In genomic region chr11:33701302-33701701, GRCh38 we compare ENCODE assay signal across 1 cellular context.
TF ChIP-seq lines count a peak whose summit lies in the region.

No MANE protein-coding gene starts in this region.

TF ChIP-seq in GM12878, 131 proteins besides CTCF, POLR2A, EP300 and RAD21 (continued from another document):
- TF ChIP-seq ZBTB33 (IDR thresholded peaks at IDR 0.05), result no peak
- TF ChIP-seq E4F1 (IDR thresholded peaks at IDR 0.05; ENCODE audit: borderline replicate concordance, partially characterized antibody), result no peak
- TF ChIP-seq USF1 (IDR thresholded peaks at IDR 0.05; ENCODE audit: borderline replicate concordance, extremely low read length, insufficient read depth, low read depth, low read length), result no peak
- no peak for TF ChIP-seq IRF4 (IDR thresholded peaks at IDR 0.05; ENCODE audit: low read depth, low read length)
- no peak for TF ChIP-seq KDM1A (IDR thresholded peaks at IDR 0.05; ENCODE audit: borderline replicate concordance)
- no peak for TF ChIP-seq HDAC2 (IDR thresholded peaks at IDR 0.05)
- no peak for TF ChIP-seq BACH1 (IDR thresholded peaks at IDR 0.05; ENCODE audit: borderline replicate concordance)
